Comparison of ENCODE assay signal across 1 cellular context in genomic region chr1:14817223-14818170, GRCh38.
TF ChIP-seq lines count a peak whose summit lies in the region.

No MANE protein-coding gene starts in this region.

TF ChIP-seq in K562, 482 proteins besides CTCF, POLR2A, EP300 and RAD21 (continued from another document and continues in another):
- TF ChIP-seq ZMIZ1 (IDR thresholded peaks at IDR 0.05; ENCODE audit: low read depth in 2 of 2, low read length in 2 of 2) (peak in 1 of 2 experiments; percentile 89; a peak in 2 of 4 replicates), ASH1L (IDR thresholded peaks at IDR 0.05; ENCODE audit: borderline replicate concordance, low read depth, partially characterized antibody) (no peak), CEBPZ (IDR thresholded peaks at IDR 0.05; ENCODE audit: borderline replicate concordance, low read depth, low read length) (no peak), KLF10 (CRISPR knock-in tag; IDR thresholded peaks at IDR 0.05) (no peak), ZNF41 (CRISPR knock-in tag; conservative IDR thresholded peaks at IDR 0.05) (no peak), EZH2 (IDR thresholded peaks at IDR 0.05; ENCODE audit: borderline replicate concordance, low read depth, low read length) (no peak), CEBPB (tag; IDR thresholded peaks at IDR 0.05) (no peak), MIER1 (IDR thresholded peaks at IDR 0.05; ENCODE audit: low read depth) (no peak), NCOA2 (IDR thresholded peaks at IDR 0.05; ENCODE audit: partially characterized antibody in 2 of 2) (no peak), SMARCC2 (IDR thresholded peaks at IDR 0.05; ENCODE audit: low read depth) (peak; percentile 76; the same call in 1 of the 2 replicates), ZNF124 (CRISPR knock-in tag; IDR thresholded peaks at IDR 0.05) (no peak), HMGN3 (IDR thresholded peaks at IDR 0.05; ENCODE audit: borderline replicate concordance, extremely low read depth, insufficient read length, low read depth, low read length) (no peak), SMAD4 (CRISPR knock-in tag; conservative IDR thresholded peaks at IDR 0.05) (peak; percentile 75), SETDB1 (IDR thresholded peaks at IDR 0.05; ENCODE audit: low read length) (no peak), NR1H2 (CRISPR knock-in tag; IDR thresholded peaks at IDR 0.05) (no peak), ELF4 (CRISPR knock-in tag; IDR thresholded peaks at IDR 0.05) (peak; percentile 83), STAG1 (CRISPR knock-in tag; IDR thresholded peaks at IDR 0.05; ENCODE audit: borderline replicate concordance) (no peak), TBL1XR1 (IDR thresholded peaks at IDR 0.05; ENCODE audit: low read length in 2 of 2) (peak in 1 of 2 experiments; percentile 76; a peak in 1 of 4 replicates), ZBTB17 (CRISPR knock-in tag; IDR thresholded peaks at IDR 0.05) (0 out of 2 replicates have a peak, but pooled peaks have one; percentile 23), ZC3H11A (IDR thresholded peaks at IDR 0.05; ENCODE audit: low read depth, low read length) (no peak), MECOM (CRISPR knock-in tag; IDR thresholded peaks at IDR 0.05) (no peak), TEAD4 (IDR thresholded peaks at IDR 0.05; ENCODE audit: low read length) (peak; percentile 97), TEAD4 (CRISPR knock-in tag; IDR thresholded peaks at IDR 0.05; ENCODE audit: borderline replicate concordance) (no peak), ZNF311 (CRISPR knock-in tag; IDR thresholded peaks at IDR 0.05) (no peak), PCBP2 (IDR thresholded peaks at IDR 0.05; ENCODE audit: low read depth, low read length, poor library complexity, severe bottlenecking) (no peak), GATAD2A (IDR thresholded peaks at IDR 0.05) (no peak), FOXA1 (IDR thresholded peaks at IDR 0.05; ENCODE audit: borderline replicate concordance) (no peak), ZKSCAN8 (CRISPR knock-in tag; IDR thresholded peaks at IDR 0.05) (no peak; the same call in 1 of the 2 replicates), WHSC1 (IDR thresholded peaks at IDR 0.05; ENCODE audit: low read length) (no peak), FOSL1 (tag; conservative IDR thresholded peaks at IDR 0.05) (peak; percentile 68), ZNF217 (CRISPR knock-in tag; IDR thresholded peaks at IDR 0.05) (no peak), MEIS2 (IDR thresholded peaks at IDR 0.05; ENCODE audit: partially characterized antibody) (peak; percentile 64), U2AF1 (optimal IDR thresholded peaks at IDR 0.05; ENCODE audit: low read depth, low read length) (no peak), SOX6 (IDR thresholded peaks at IDR 0.05) (peak; percentile 93), NR2C1 (IDR thresholded peaks at IDR 0.05) (no peak), NR2C1 (tag; IDR thresholded peaks at IDR 0.05) (0 out of 2 replicates have a peak, but pooled peaks have one; percentile 24), SPI1 (IDR thresholded peaks at IDR 0.05; ENCODE audit: borderline replicate concordance, low read depth, low read length) (no peak), PREB (CRISPR knock-in tag; IDR thresholded peaks at IDR 0.05) (no peak), PBX2 (CRISPR knock-in tag; IDR thresholded peaks at IDR 0.05; ENCODE audit: low read depth) (no peak), PBX2 (tag; conservative IDR thresholded peaks at IDR 0.05; ENCODE audit: low read depth) (no peak), PURB (CRISPR knock-in tag; IDR thresholded peaks at IDR 0.05; ENCODE audit: low read depth) (no peak), FIP1L1 (IDR thresholded peaks at IDR 0.05; ENCODE audit: low read depth, low read length, poor library complexity, severe bottlenecking) (no peak), DDX20 (tag; IDR thresholded peaks at IDR 0.05; ENCODE audit: low read depth) (no peak), FOXM1 (IDR thresholded peaks at IDR 0.05; ENCODE audit: low read depth) (peak; percentile 88), FOXM1 (CRISPR knock-in tag; IDR thresholded peaks at IDR 0.05; ENCODE audit: low read depth) (no peak), CBFA2T3 (IDR thresholded peaks at IDR 0.05) (peak; percentile 93), CREM (IDR thresholded peaks at IDR 0.05; ENCODE audit: low read depth) (no peak), YBX1 (IDR thresholded peaks at IDR 0.05) (no peak), ZNF24 (IDR thresholded peaks at IDR 0.05) (peak; percentile 96), ZNF696 (CRISPR knock-in tag; conservative IDR thresholded peaks at IDR 0.05) (no peak), ZNF174 (CRISPR knock-in tag; IDR thresholded peaks at IDR 0.05) (no peak)
- TF ChIP-seq, protein P1, sequence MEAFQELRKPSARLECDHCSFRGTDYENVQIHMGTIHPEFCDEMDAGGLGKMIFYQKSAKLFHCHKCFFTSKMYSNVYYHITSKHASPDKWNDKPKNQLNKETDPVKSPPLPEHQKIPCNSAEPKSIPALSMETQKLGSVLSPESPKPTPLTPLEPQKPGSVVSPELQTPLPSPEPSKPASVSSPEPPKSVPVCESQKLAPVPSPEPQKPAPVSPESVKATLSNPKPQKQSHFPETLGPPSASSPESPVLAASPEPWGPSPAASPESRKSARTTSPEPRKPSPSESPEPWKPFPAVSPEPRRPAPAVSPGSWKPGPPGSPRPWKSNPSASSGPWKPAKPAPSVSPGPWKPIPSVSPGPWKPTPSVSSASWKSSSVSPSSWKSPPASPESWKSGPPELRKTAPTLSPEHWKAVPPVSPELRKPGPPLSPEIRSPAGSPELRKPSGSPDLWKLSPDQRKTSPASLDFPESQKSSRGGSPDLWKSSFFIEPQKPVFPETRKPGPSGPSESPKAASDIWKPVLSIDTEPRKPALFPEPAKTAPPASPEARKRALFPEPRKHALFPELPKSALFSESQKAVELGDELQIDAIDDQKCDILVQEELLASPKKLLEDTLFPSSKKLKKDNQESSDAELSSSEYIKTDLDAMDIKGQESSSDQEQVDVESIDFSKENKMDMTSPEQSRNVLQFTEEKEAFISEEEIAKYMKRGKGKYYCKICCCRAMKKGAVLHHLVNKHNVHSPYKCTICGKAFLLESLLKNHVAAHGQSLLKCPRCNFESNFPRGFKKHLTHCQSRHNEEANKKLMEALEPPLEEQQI (IDR thresholded peaks at IDR 0.05): 0 out of 2 replicates have a peak, but pooled peaks have one; percentile 31
- TF ChIP-seq, protein P2, sequence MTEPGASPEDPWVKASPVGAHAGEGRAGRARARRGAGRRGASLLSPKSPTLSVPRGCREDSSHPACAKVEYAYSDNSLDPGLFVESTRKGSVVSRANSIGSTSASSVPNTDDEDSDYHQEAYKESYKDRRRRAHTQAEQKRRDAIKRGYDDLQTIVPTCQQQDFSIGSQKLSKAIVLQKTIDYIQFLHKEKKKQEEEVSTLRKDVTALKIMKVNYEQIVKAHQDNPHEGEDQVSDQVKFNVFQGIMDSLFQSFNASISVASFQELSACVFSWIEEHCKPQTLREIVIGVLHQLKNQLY (CRISPR knock-in tag; conservative IDR thresholded peaks at IDR 0.05): no peak
- TF ChIP-seq, protein P3, sequence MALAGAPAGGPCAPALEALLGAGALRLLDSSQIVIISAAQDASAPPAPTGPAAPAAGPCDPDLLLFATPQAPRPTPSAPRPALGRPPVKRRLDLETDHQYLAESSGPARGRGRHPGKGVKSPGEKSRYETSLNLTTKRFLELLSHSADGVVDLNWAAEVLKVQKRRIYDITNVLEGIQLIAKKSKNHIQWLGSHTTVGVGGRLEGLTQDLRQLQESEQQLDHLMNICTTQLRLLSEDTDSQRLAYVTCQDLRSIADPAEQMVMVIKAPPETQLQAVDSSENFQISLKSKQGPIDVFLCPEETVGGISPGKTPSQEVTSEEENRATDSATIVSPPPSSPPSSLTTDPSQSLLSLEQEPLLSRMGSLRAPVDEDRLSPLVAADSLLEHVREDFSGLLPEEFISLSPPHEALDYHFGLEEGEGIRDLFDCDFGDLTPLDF (CRISPR knock-in tag; IDR thresholded peaks at IDR 0.05): no peak
- TF ChIP-seq, protein P4, sequence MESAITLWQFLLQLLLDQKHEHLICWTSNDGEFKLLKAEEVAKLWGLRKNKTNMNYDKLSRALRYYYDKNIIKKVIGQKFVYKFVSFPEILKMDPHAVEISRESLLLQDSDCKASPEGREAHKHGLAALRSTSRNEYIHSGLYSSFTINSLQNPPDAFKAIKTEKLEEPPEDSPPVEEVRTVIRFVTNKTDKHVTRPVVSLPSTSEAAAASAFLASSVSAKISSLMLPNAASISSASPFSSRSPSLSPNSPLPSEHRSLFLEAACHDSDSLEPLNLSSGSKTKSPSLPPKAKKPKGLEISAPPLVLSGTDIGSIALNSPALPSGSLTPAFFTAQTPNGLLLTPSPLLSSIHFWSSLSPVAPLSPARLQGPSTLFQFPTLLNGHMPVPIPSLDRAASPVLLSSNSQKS (CRISPR knock-in tag; IDR thresholded peaks at IDR 0.05): no peak
- TF ChIP-seq, protein P5, sequence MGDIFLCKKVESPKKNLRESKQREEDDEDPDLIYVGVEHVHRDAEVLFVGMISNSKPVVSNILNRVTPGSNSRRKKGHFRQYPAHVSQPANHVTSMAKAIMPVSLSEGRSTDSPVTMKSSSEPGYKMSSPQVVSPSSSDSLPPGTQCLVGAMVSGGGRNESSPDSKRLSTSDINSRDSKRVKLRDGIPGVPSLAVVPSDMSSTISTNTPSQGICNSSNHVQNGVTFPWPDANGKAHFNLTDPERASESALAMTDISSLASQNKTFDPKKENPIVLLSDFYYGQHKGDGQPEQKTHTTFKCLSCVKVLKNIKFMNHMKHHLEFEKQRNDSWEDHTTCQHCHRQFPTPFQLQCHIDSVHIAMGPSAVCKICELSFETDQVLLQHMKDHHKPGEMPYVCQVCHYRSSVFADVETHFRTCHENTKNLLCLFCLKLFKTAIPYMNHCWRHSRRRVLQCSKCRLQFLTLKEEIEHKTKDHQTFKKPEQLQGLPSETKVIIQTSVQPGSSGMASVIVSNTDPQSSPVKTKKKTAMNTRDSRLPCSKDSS (IDR thresholded peaks at IDR 0.05; ENCODE audit: low read depth, partially characterized antibody): no peak
